Comparison of ENCODE assay signal across 10 cellular contexts in genomic region chr2:136736236-136736635, GRCh38. TPM values are rescaled to one million over a fixed set of nuclear protein-coding genes. Genes with fewer than 3 reads are reported as not detected.
"Had no signal": no experiment of that assay in that cellular context is flagged by ENCODE, and none has a peak within 500 bp of the region (broad histone marks: within the 10 kb centered on the region; RNA-seq: fewer than 3 reads in every experiment).

No MANE protein-coding gene starts in this region.

- H3K27ac Mint-ChIP-seq: GM23338, HFFc6 had no signal

- H2AFZ ChIP-seq: GM23338 had no signal

- H3K9me3 Mint-ChIP-seq: GM23338 had no signal

- H3K9me3 ChIP-seq: HAP-1 had no signal

- H3K4me2 ChIP-seq: GM23338, KMS-11 had no signal

- H3K4me3 ChIP-seq: GM23338, HAP-1 had no signal

- H3K9ac ChIP-seq: KMS-11 had no signal

- ATAC-seq: GM23338, HCT116 had no signal

- H3K4me1 ChIP-seq: HAP-1 had no signal

- DNase-seq: H7, HFFc6, Karpas-422, KBM-7 had no signal

- H3K36me3 ChIP-seq: HAP-1 had no signal

- H3K27ac ChIP-seq: KMS-11 had no signal

- H3K4me3 Mint-ChIP-seq: GM23338, HFFc6 had no signal

- FAIRE-seq: HTR-8/SVneo had no signal

RNA-seq across cellular contexts. Expression of gene THSD7B, which starts 29.1 kb away (rescaled TPM):
- total RNA-seq: HT-29 had no signal
